8 cellular contexts compared by ENCODE assay signal in the genomic region with DNA sequence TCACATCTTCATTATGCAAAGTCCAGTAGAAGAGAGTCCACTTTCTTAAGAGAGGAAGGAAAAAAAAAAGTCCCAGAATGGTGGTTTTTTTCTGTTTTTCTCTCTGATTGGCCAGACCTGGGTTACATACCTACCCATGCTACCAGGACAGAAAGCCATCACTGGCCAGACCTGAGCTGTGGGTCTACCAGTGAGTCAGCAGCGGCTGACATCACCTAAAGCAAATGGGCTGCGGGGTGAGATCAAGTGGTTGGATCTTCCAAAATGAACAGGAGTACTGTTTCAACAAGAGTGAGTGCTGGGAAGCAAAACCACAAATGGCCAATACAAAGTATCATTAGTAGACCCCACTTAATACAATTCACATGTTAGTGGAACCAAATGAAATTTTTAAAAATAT. TPM values are rescaled to one million over a fixed set of nuclear protein-coding genes. Genes with fewer than 3 reads are reported as not detected.
DNase-seq lines count a peak whose midpoint lies in the region; ATAC-seq and TF ChIP-seq lines count a peak whose summit lies in the region.

No MANE protein-coding gene starts in this region.

- H3K36me3 ChIP-seq in IMR-90 (ENCODE audit: control insufficient read depth, insufficient read depth, low read length) (no peaks in the 10 kb centered on the region), mammary epithelial cell (ENCODE audit: insufficient read depth, low read length) (no peaks in the 10 kb centered on the region), neural cell (ENCODE audit: insufficient read depth, low read length) (no peaks in the 10 kb centered on the region), upper lobe of left lung (no peaks in the 10 kb centered on the region)

- H3K23ac ChIP-seq in IMR-90 (ENCODE audit: low read depth, low read length), result no peak overlapping the region

- H4K5ac ChIP-seq in IMR-90 (ENCODE audit: low read depth, low read length), result no peak overlapping the region

- no peak overlapping the region for H2BK5ac ChIP-seq in IMR-90 (ENCODE audit: low read depth, low read length, poor library complexity, severe bottlenecking)

- no peaks in the 10 kb centered on the region for H3K79me2 ChIP-seq in mammary epithelial cell (ENCODE audit: insufficient read depth, low read length)
- no peaks in the 10 kb centered on the region for H3K79me2 ChIP-seq in neural cell (replicated peaks; ENCODE audit: insufficient read depth, low read length)

- H3K4me3 ChIP-seq in IMR-90 (ENCODE audit: insufficient read depth, low read depth, low read length) (no peak overlapping the region), mammary epithelial cell (replicated peaks in 1 of 3; ENCODE audit: insufficient read depth in 1 of 3, low read depth in 2 of 3, low read length in 3 of 3) (no peak overlapping the region), neural cell (ENCODE audit: low read length) (peak overlapping the region; percentile 82), upper lobe of left lung (peak overlapping the region in 1 of 4 donors; percentile 52)

- TF ChIP-seq RAD21 in IMR-90 (IDR thresholded peaks at IDR 0.05; ENCODE audit: low read length), result no peak
- TF ChIP-seq RAD21 in neural cell (conservative IDR thresholded peaks at IDR 0.05), result no peak

- H3K27me3 ChIP-seq in IMR-90 (ENCODE audit: control insufficient read depth, insufficient read depth, low read length) (0 out of 2 replicates have a peak, but pooled peaks cover 2% of the 10 kb centered on the region), mammary epithelial cell (ENCODE audit: insufficient read depth, low read length) (peaks cover 8% of the 10 kb centered on the region), neural cell (ENCODE audit: insufficient read depth, low read depth, low read length) (peaks cover 9% of the 10 kb centered on the region), upper lobe of left lung (peaks cover 0 to 3% (median 1%) of the 10 kb centered on the region in 4 donors)

- no peaks in the 10 kb centered on the region for H3K9me1 ChIP-seq in IMR-90 (ENCODE audit: insufficient read depth, low read length)

- H2AK5ac ChIP-seq in IMR-90 (ENCODE audit: low read depth, low read length), result no peak overlapping the region

- no peaks in the 10 kb centered on the region for H3K9me3 ChIP-seq in IMR-90 (ENCODE audit: control insufficient read depth, insufficient read depth, low read length)
- H3K9me3 ChIP-seq in mammary epithelial cell (replicated peaks; ENCODE audit: insufficient read depth, low read length), result no peaks in the 10 kb centered on the region
- no peaks in the 10 kb centered on the region for H3K9me3 ChIP-seq in neural cell (ENCODE audit: low read length)
- H3K9me3 ChIP-seq in upper lobe of left lung, result no peaks in the 10 kb centered on the region

- TF ChIP-seq CTCF in IMR-90 (conservative IDR thresholded peaks at IDR 0.05; ENCODE audit: low read depth, low read length) (no peak), mammary epithelial cell (conservative IDR thresholded peaks at IDR 0.05 in 1 of 2, IDR thresholded peaks at IDR 0.05 in 1 of 2; ENCODE audit: extremely low read depth in 1 of 2, insufficient read depth in 1 of 2, low read depth in 1 of 2, low read length in 2 of 2) (no peak), neural cell (IDR thresholded peaks at IDR 0.05; ENCODE audit: poor library complexity, severe bottlenecking) (no peak), upper lobe of left lung (IDR thresholded peaks at IDR 0.05) (no peak)

- POLR2A ChIA-PET in IMR-90 (lab: Charles Lee; ENCODE audit: unreplicated experiment), result no interaction called here

- intact Hi-C loops in IMR-90 (cut with micrococcal nuclease), result loop anchor here (2.0 kb wide), 1 partner anchor 898 kb away; no protein-coding TSS in a partner anchor
- intact Hi-C loops in mammary epithelial cell (cut with micrococcal nuclease), result loop anchor here (5.0 kb wide), 5 partner anchors 240 to 1850 kb away; no protein-coding TSS in a partner anchor
- intact Hi-C loops in posterior vena cava (cut with DNase I), result no loop called here

- in situ Hi-C loops in IMR-90 (cut with MboI; ENCODE audit: low sequenced_read_pairs), result loop anchor here (25.0 kb wide), 1 partner anchor 895 kb away; no protein-coding TSS in a partner anchor
- in situ Hi-C loops in mammary epithelial cell (cut with MboI; ENCODE audit: low sequenced_read_pairs in 2 of 2), result loop anchor here in 1 of 2 donors (25.0 kb wide), 1 partner anchor 895 kb away; no protein-coding TSS in a partner anchor

- H3K9me2 ChIP-seq in neural cell (ENCODE audit: insufficient read depth, low read length), result no peaks in the 10 kb centered on the region

- H3F3A ChIP-seq in neural cell (ENCODE audit: insufficient read depth, low read length, poor library complexity, severe bottlenecking), result no peaks in the 10 kb centered on the region

- no peak overlapping the region for H3K56ac ChIP-seq in IMR-90 (ENCODE audit: extremely low read depth, insufficient read depth, low read length)

- CTCF ChIA-PET in IMR-90 (lab: Yijun Ruan, JAX) (interaction anchor here (0.7 to 1.1 kb wide), 2 partner anchors 144 to 225 kb away, joined by 4 to 5 read pairs; no protein-coding TSS in a partner anchor), mammary epithelial cell (lab: Charles Lee; ENCODE audit: low non-redundant PET) (no interaction called here)

- no peak overlapping the region for H3K4me2 ChIP-seq in IMR-90 (ENCODE audit: low read depth, low read length)
- H3K4me2 ChIP-seq in mammary epithelial cell (ENCODE audit: insufficient read depth, low read depth, low read length), result peak overlapping the region; percentile 98
- peak overlapping the region; percentile 50 for H3K4me2 ChIP-seq in neural cell (ENCODE audit: low read length)

- no peak overlapping the region for H3K14ac ChIP-seq in IMR-90 (replicated peaks; ENCODE audit: low read depth, low read length)

- WGBS in IMR-90 (ENCODE audit: extremely low coverage in 2 of 2, insufficient read length in 1 of 2), 2 experiments, result no CpG with 5 or more reads among the region's 2 CpGs
- WGBS in mammary epithelial cell (ENCODE audit: low coverage, missing lambda C conversion rate), result 74% methylated on average over 2 of the region's 2 CpGs
- WGBS in upper lobe of left lung, 2 donors, result 78 to 80% methylated on average over 2 of the region's 2 CpGs

- H3K27ac ChIP-seq in IMR-90 (ENCODE audit: insufficient read depth, low read length) (no peak overlapping the region), mammary epithelial cell (ENCODE audit: insufficient read depth, low read depth, low read length) (no peak overlapping the region), neural cell (ENCODE audit: low read length) (no peak overlapping the region), upper lobe of left lung (no peak overlapping the region)

- no peak overlapping the region for H4K8ac ChIP-seq in IMR-90 (ENCODE audit: low read depth in 2 of 2, low read length in 2 of 2)

- H3K9ac ChIP-seq in IMR-90 (ENCODE audit: low read depth, low read length) (no peak overlapping the region), mammary epithelial cell (ENCODE audit: insufficient read depth, low read length) (no peak overlapping the region), neural cell (ENCODE audit: low read length) (no peak overlapping the region)

- no peaks in the 10 kb centered on the region for H3K79me1 ChIP-seq in IMR-90 (ENCODE audit: low read depth in 1 of 2, low read length in 2 of 2)

- TF ChIP-seq EP300 in neural cell (conservative IDR thresholded peaks at IDR 0.05; ENCODE audit: poor library complexity, severe bottlenecking) (no peak), upper lobe of left lung (IDR thresholded peaks at IDR 0.05) (no peak)

- no peaks in the 10 kb centered on the region for H3K4me1 ChIP-seq in IMR-90 (ENCODE audit: control insufficient read depth, insufficient read depth, low read length)
- H3K4me1 ChIP-seq in mammary epithelial cell (ENCODE audit: insufficient read depth, low read length), result peaks cover 8% of the 10 kb centered on the region
- peaks cover 5 to 14% (median 10%) of the 10 kb centered on the region in 4 donors for H3K4me1 ChIP-seq in upper lobe of left lung

- no peak for ATAC-seq in IMR-90 (ENCODE audit: low read depth)
- no peak for ATAC-seq in upper lobe of left lung (ENCODE audit: low FRiP score in 2 of 2)

- no peak overlapping the region for H2AK9ac ChIP-seq in IMR-90 (replicated peaks; ENCODE audit: low read depth, low read length, poor library complexity)

- H2BK15ac ChIP-seq in IMR-90 (ENCODE audit: low read depth, low read length), result no peak overlapping the region

- dilution Hi-C loops in IMR-90 (cut with HindIII; ENCODE audit: low sequenced_read_pairs, unreplicated experiment), result no loop called here
- dilution Hi-C loops in mammary epithelial cell (cut with HindIII; ENCODE audit: low sequenced_read_pairs), result no loop called here

- no peaks in the 10 kb centered on the region for H4K20me1 ChIP-seq in IMR-90 (ENCODE audit: insufficient read depth, low read length)
- H4K20me1 ChIP-seq in mammary epithelial cell (ENCODE audit: insufficient read depth, low read length), result no peaks in the 10 kb centered on the region
- no peaks in the 10 kb centered on the region for H4K20me1 ChIP-seq in neural cell (ENCODE audit: insufficient read depth)

- BruUV-seq in IMR-90 (replicated peaks; lab: Mats Ljungman, UMichigan) (no TSS peak), mammary epithelial cell (replicated peaks; lab: Mats Ljungman, UMichigan) (no TSS peak)

- H2BK120ac ChIP-seq in IMR-90 (ENCODE audit: low read depth, low read length), result no peak overlapping the region

- peak; percentile 69 for DNase-seq in Daoy (ENCODE audit: low read depth)
- peak; percentile 20 for DNase-seq in IMR-90
- DNase-seq in mammary epithelial cell, result peak; percentile 51
- DNase-seq in posterior vena cava (ENCODE audit: low spot score), result no peak
- DNase-seq in upper lobe of left lung, result no peak
- DNase-seq in SIG-M5 treated with dmso at 0.1 percent for 504 hours (lab: John Stamatoyannopoulos, UW; ENCODE audit: unreplicated experiment), result no peak
- no peak for DNase-seq in mucosa of gallbladder (ENCODE audit: low spot score)

- no peak overlapping the region for H3K4ac ChIP-seq in IMR-90 (ENCODE audit: low read depth, low read length)

- no peak overlapping the region for H3K18ac ChIP-seq in IMR-90 (ENCODE audit: low read depth, low read length)

- H2AFZ ChIP-seq in IMR-90 (replicated peaks; ENCODE audit: low read length, poor library complexity) (no peak overlapping the region), mammary epithelial cell (ENCODE audit: low read depth, low read length) (no peak overlapping the region), neural cell (ENCODE audit: low read depth, low read length) (no peak overlapping the region)

- no peak for TF ChIP-seq POLR2A in IMR-90 (IDR thresholded peaks at IDR 0.05; ENCODE audit: low read depth, low read length)
- TF ChIP-seq POLR2A in upper lobe of left lung (IDR thresholded peaks at IDR 0.05), result no peak

- H4K91ac ChIP-seq in IMR-90 (ENCODE audit: insufficient read depth, low read depth, low read length), result no peak overlapping the region

- H2BK20ac ChIP-seq in IMR-90 (ENCODE audit: low read depth, low read length), result no peak overlapping the region

RNA-seq across cellular contexts. Expression of a gene that starts 1.6 kb away (rescaled TPM):
- 0.27 and 0.57 TPM in 2 replicates for total RNA-seq in Daoy (2014; rRNA removed; shearing (Covaris generic))
- under 0.01 and 0.18 TPM in 2 replicates for total RNA-seq in IMR-90 (2012; rRNA removed)
- polyA plus RNA-seq in IMR-90 (2012; rRNA removed), result 0.03 and 0.10 TPM in 2 replicates
- polyA plus RNA-seq in IMR-90 (2012; cell fraction: cytosol; rRNA removed), result under 0.01 and 0.01 TPM in 2 replicates
- polyA plus RNA-seq in IMR-90 (2012; cell fraction: nucleus; rRNA removed; ENCODE audit: low replicate concordance), result 0.01 TPM in 1 of 2 replicates, not detected in the other
- total RNA-seq in mammary epithelial cell, result not detected
- not detected for polyA plus RNA-seq in mammary epithelial cell
- polyA minus RNA-seq in mammary epithelial cell, result not detected
- polyA plus RNA-seq in neural cell, result 3.2 and 4.0 TPM in 2 replicates
- 7.1 and 8.3 TPM in 2 replicates for polyA minus RNA-seq in neural cell
- total RNA-seq in posterior vena cava, result under 1 TPM in 1 of 2 donors, not detected in 1; 0.10 TPM
- under 1 TPM in 2 of 6 donors, not detected in 4; 0.11 to 0.13 TPM for total RNA-seq in upper lobe of left lung
- total RNA-seq in mucosa of gallbladder, result 0.17 TPM

Comparison
In these comparisons a context has a peak if more than half of its experiments do, and no peak if none do; other contexts are left out.
1. DNase-seq: peak in Daoy (single experiment), IMR-90 (single experiment) and mammary epithelial cell (single experiment); none in posterior vena cava (single experiment), upper lobe of left lung (0 of 2), SIG-M5 treated with dmso at 0.1 percent for 504 hours (single experiment) and mucosa of gallbladder (single experiment).
2. intact Hi-C loops: an anchor here in IMR-90 (2.0 kb wide) and mammary epithelial cell (5.0 kb wide); none called in posterior vena cava.